In genomic region chr17:39194089-39194984, GRCh38 we compare ENCODE assay signal across 8 cellular contexts. TPM values are rescaled to one million over a fixed set of nuclear protein-coding genes. Genes with fewer than 3 reads are reported as not detected.
A peak's percentile ranks its signal among the peaks of the same experiment; 100 is the strongest.
DNase-seq lines count a peak whose midpoint lies in the region; ATAC-seq and TF ChIP-seq lines count a peak whose summit lies in the region.

No MANE protein-coding gene starts in this region.

- no peak overlapping the region for H3K4me2 ChIP-seq in PC-9

- ATAC-seq in T-cell (replicated peaks in 1 of 4) = no peak
- ATAC-seq in HG03097 (IDR thresholded peaks at IDR 0.05; ENCODE audit: low FRiP score, unreplicated experiment) = no peak

- H3K79me2 ChIP-seq in PC-9 (ENCODE audit: low read depth) = peaks cover 14% of the 10 kb centered on the region

- H3F3A ChIP-seq in PC-9 (ENCODE audit: insufficient read depth, low read depth) = peaks cover 20% of the 10 kb centered on the region

- peaks cover 36 to 40% (median 37%) of the 10 kb centered on the region in 3 donors for H3K4me1 Mint-ChIP-seq in T-cell

- no peaks in the 10 kb centered on the region for H4K20me1 ChIP-seq in PC-9 (ENCODE audit: insufficient read depth)

- H3K27ac ChIP-seq in cardiac muscle cell = peak overlapping the region; percentile 78
- H3K27ac ChIP-seq in sigmoid colon = peak overlapping the region; percentile 30 to 99 (median 46)
- no peak overlapping the region for H3K27ac ChIP-seq in PC-9

- POLR2A ChIA-PET in T-cell (lab: Charles Lee) = no interaction called here
- POLR2A ChIA-PET in PC-9 (lab: Charles Lee; ENCODE audit: unreplicated experiment) = no interaction called here

- H3K9me3 ChIP-seq in cardiac muscle cell (ENCODE audit: low read depth) (no peaks in the 10 kb centered on the region), sigmoid colon (no peaks in the 10 kb centered on the region), PC-9 (ENCODE audit: insufficient read depth, low read depth) (no peaks in the 10 kb centered on the region)

- peaks cover 32% of the 10 kb centered on the region for H3K4me1 ChIP-seq in cardiac muscle cell (ENCODE audit: low read depth)
- peaks cover 0 to 50% (median 41%) of the 10 kb centered on the region in 4 donors for H3K4me1 ChIP-seq in sigmoid colon
- H3K4me1 ChIP-seq in PC-9 (replicated peaks; ENCODE audit: insufficient read depth) = peaks cover 15% of the 10 kb centered on the region

- H3K9me2 ChIP-seq in PC-9 (ENCODE audit: insufficient read depth) = no peaks in the 10 kb centered on the region

- no peak for TF ChIP-seq POLR2A in sigmoid colon (IDR thresholded peaks at IDR 0.05)

- peak overlapping the region; percentile 2 for H3K4me3 ChIP-seq in cardiac muscle cell
- H3K4me3 ChIP-seq in sigmoid colon = no peak overlapping the region
- no peak overlapping the region for H3K4me3 ChIP-seq in PC-9

- H3K4me3 Mint-ChIP-seq in T-cell = peak overlapping the region in 1 of 3 donors; percentile 99

- CTCF ChIA-PET in T-cell (lab: Charles Lee) = interaction anchor here in 1 of 2 donors (0.5 kb wide), 1 partner anchor 215 kb away, joined by 4 read pairs; no protein-coding TSS in a partner anchor
- CTCF ChIA-PET in PC-9 (lab: Charles Lee) = no interaction called here

- no peaks in the 10 kb centered on the region for H3K27me3 ChIP-seq in cardiac muscle cell
- no peaks in the 10 kb centered on the region for H3K27me3 ChIP-seq in sigmoid colon
- H3K27me3 ChIP-seq in PC-9 (ENCODE audit: insufficient read depth, low read depth) = no peaks in the 10 kb centered on the region

- no peaks in the 10 kb centered on the region for H3K9me3 Mint-ChIP-seq in T-cell

- H3K36me3 Mint-ChIP-seq in T-cell = peaks cover 8% of the 10 kb centered on the region

- TF ChIP-seq EP300 in sigmoid colon (IDR thresholded peaks at IDR 0.05) = no peak

- peak overlapping the region; percentile 46 to 64 for H3K27ac Mint-ChIP-seq in T-cell

- WGBS in sigmoid colon, 2 donors = 78 to 82% methylated on average over 20 of the region's 20 CpGs

- DNase-seq in T-cell (no peak), cardiac muscle cell (ENCODE audit: low read depth in 1 of 2, low spot score in 1 of 2) (peak; percentile 62 to 84), sigmoid colon (peak; percentile 87), kidney tubule cell (ENCODE audit: low spot score) (no peak), PC-9 (no peak)
- no peak for DNase-seq in stimulated activated CD4-positive, alpha-beta T cell treated with anti-CD3 and anti-CD28 coated beads, Interleukin-4, amount 100 ng/mL, for 24 hours

- no TSS peak for BruUV-seq in PC-9 (replicated peaks; lab: Mats Ljungman, UMichigan)

- no peaks in the 10 kb centered on the region for H3K27me3 Mint-ChIP-seq in T-cell

- H3K36me3 ChIP-seq in cardiac muscle cell (peaks cover 11% of the 10 kb centered on the region), sigmoid colon (peaks cover 0 to 45% (median 11%) of the 10 kb centered on the region in 4 donors), PC-9 (ENCODE audit: low read depth) (no peaks in the 10 kb centered on the region)

- intact Hi-C loops in sigmoid colon (cut with DNase I) = no loop called here
- intact Hi-C loops in PC-9 (cut with micrococcal nuclease; ENCODE audit: unreplicated experiment) = no loop called here

- H2AFZ ChIP-seq in PC-9 = no peak overlapping the region

- TF ChIP-seq CTCF in GM12872 (IDR thresholded peaks at IDR 0.05; ENCODE audit: insufficient read depth, low read depth, low read length) = 0 out of 3 replicates have a peak, but pooled peaks have one; percentile 1
- TF ChIP-seq CTCF in cardiac muscle cell (IDR thresholded peaks at IDR 0.05; ENCODE audit: low read depth, low read length) = peak; percentile 49
- peak; percentile 21 to 43 (median 26) for TF ChIP-seq CTCF in sigmoid colon (IDR thresholded peaks at IDR 0.05)
- TF ChIP-seq CTCF in PC-9 (conservative IDR thresholded peaks at IDR 0.05) = no peak

RNA-seq across cellular contexts. Expression of gene CACNB1, which starts 3.1 kb away (rescaled TPM):
- 10 to 100 TPM; 10.8 to 23.2 (median 21.4) TPM for total RNA-seq in T-cell
- 17.3 and 27.6 TPM in 2 replicates for total RNA-seq in cardiac muscle cell
- 41.6 and 57.1 TPM in 2 replicates for polyA plus RNA-seq in cardiac muscle cell
- 1 to 10 TPM; 5.3 to 8.0 (median 7.4) TPM for total RNA-seq in sigmoid colon
- 10 to 100 TPM in 1 of 3 donors, 1 to 10 TPM in 2; 3.0 to 11.6 (median 8.1) TPM for polyA plus RNA-seq in sigmoid colon
- total RNA-seq in PC-9 (2021) = 21.4 and 26.0 TPM in 2 replicates

RNA-seq across cellular contexts. Expression of gene RPL19, which starts 5.7 kb away (rescaled TPM):
- total RNA-seq in T-cell (1,000 to 10,000 TPM; 2,988 to 3,293 (median 3,174) TPM), cardiac muscle cell (2,476 and 3,028 TPM in 2 replicates), sigmoid colon (1,000 to 10,000 TPM; 3,053 to 4,685 (median 3,950) TPM), PC-9 (2021) (1,438 and 1,670 TPM in 2 replicates)
- polyA plus RNA-seq in cardiac muscle cell (761 and 822 TPM in 2 replicates), sigmoid colon (1,000 to 10,000 TPM; 2,689 to 4,258 (median 3,169) TPM)

RNA-seq across cellular contexts. Expression of gene ARL5C, which starts 28.4 kb away (rescaled TPM):
- total RNA-seq in T-cell (under 1 TPM in 1 of 5 donors, not detected in 4; 0.90 TPM), cardiac muscle cell (0.12 TPM in 1 of 2 replicates, not detected in the other), sigmoid colon (under 1 TPM in 1 of 4 donors, not detected in 3; 0.28 TPM), PC-9 (2021) (not detected in 2 replicates)
- polyA plus RNA-seq in cardiac muscle cell (not detected in 2 replicates), sigmoid colon (not detected)

RNA-seq across cellular contexts. Expression of gene STAC2, which starts 31.4 kb away (rescaled TPM):
- under 1 TPM in 3 of 5 donors, not detected in 2; 0.12 to 0.15 (median 0.13) TPM for total RNA-seq in T-cell
- 0.21 and 0.56 TPM in 2 replicates for total RNA-seq in cardiac muscle cell
- 0.17 and 0.42 TPM in 2 replicates for polyA plus RNA-seq in cardiac muscle cell
- total RNA-seq in sigmoid colon = 1 to 10 TPM in 1 of 4 donors, under 1 TPM in 3; 0.16 to 1.1 (median 0.31) TPM
- polyA plus RNA-seq in sigmoid colon = under 1 TPM in 2 of 3 donors, not detected in 1; under 0.01 to 0.47 TPM
- total RNA-seq in PC-9 (2021) = 0.17 and 0.28 TPM in 2 replicates

RNA-seq across cellular contexts. Expression of gene PLXDC1, which starts 42.9 kb away (rescaled TPM):
- total RNA-seq in T-cell (10 to 100 TPM in 3 of 5 donors, 1 to 10 TPM in 2; 6.3 to 74.9 (median 13.9) TPM), cardiac muscle cell (8.4 and 25.0 TPM in 2 replicates), sigmoid colon (10 to 100 TPM in 3 of 4 donors, 1 to 10 TPM in 1; 6.2 to 13.0 (median 10.3) TPM), PC-9 (2021) (2.5 and 2.9 TPM in 2 replicates)
- polyA plus RNA-seq in cardiac muscle cell (6.3 and 6.6 TPM in 2 replicates), sigmoid colon (1 to 10 TPM; 1.4 to 4.8 (median 3.6) TPM)

Comparison
In these comparisons a context has a peak if more than half of its experiments do, and no peak if none do; other contexts are left out.
1. DNase-seq: peak in cardiac muscle cell (2 of 2) and sigmoid colon (single experiment); none in T-cell (0 of 34), kidney tubule cell (single experiment), PC-9 (0 of 2) and stimulated activated CD4-positive, alpha-beta T cell treated with anti-CD3 and anti-CD28 coated beads, Interleukin-4, amount 100 ng/mL, for 24 hours (single experiment).